ENCODE assay signal across 1 cellular context in genomic region chr12:108689314-108690190, GRCh38.
TF ChIP-seq lines count a peak whose summit lies in the region.

No MANE protein-coding gene starts in this region.

TF ChIP-seq in K562, 482 proteins besides CTCF, POLR2A, EP300 and RAD21 (continued from another document and continues in another):
- TF ChIP-seq ZNF318 (IDR thresholded peaks at IDR 0.05; ENCODE audit: borderline replicate concordance in 1 of 2, low read depth in 1 of 2) (no peak; a peak in 1 of 4 replicates), ZNF12 (CRISPR knock-in tag; IDR thresholded peaks at IDR 0.05) (no peak), DEAF1 (CRISPR knock-in tag; IDR thresholded peaks at IDR 0.05) (peak; percentile 39; the same call in 1 of the 2 replicates), TEAD1 (CRISPR knock-in tag; IDR thresholded peaks at IDR 0.05) (peak in 1 of 2 experiments; percentile 35; a peak in 2 of 4 replicates), PML (IDR thresholded peaks at IDR 0.05; ENCODE audit: low read length) (peak; percentile 83), SRSF9 (IDR thresholded peaks at IDR 0.05; ENCODE audit: borderline replicate concordance, low read depth, low read length) (no peak), MCM5 (IDR thresholded peaks at IDR 0.05; ENCODE audit: low read depth) (no peak), SUPT5H (IDR thresholded peaks at IDR 0.05) (no peak), XRCC4 (IDR thresholded peaks at IDR 0.05; ENCODE audit: extremely low read depth, insufficient read depth, insufficient read length) (no peak), PHB2 (IDR thresholded peaks at IDR 0.05; ENCODE audit: low read depth) (peak; percentile 36; the same call in 1 of the 2 replicates), ZBTB26 (CRISPR knock-in tag; IDR thresholded peaks at IDR 0.05) (no peak), ASH1L (IDR thresholded peaks at IDR 0.05; ENCODE audit: borderline replicate concordance, low read depth, partially characterized antibody) (no peak), NFIX (CRISPR knock-in tag; IDR thresholded peaks at IDR 0.05; ENCODE audit: low read depth) (no peak), RNF2 (IDR thresholded peaks at IDR 0.05) (no peak; the same call in none of the 2 replicates), ZBTB9 (CRISPR knock-in tag; IDR thresholded peaks at IDR 0.05) (0 out of 2 replicates have a peak, but pooled peaks have one; percentile 23), THAP7 (CRISPR knock-in tag; IDR thresholded peaks at IDR 0.05) (no peak), FOXJ2 (tag; IDR thresholded peaks at IDR 0.05) (0 out of 2 replicates have a peak, but pooled peaks have one; percentile 30), SPI1 (IDR thresholded peaks at IDR 0.05; ENCODE audit: borderline replicate concordance, low read depth, low read length) (0 out of 2 replicates have a peak, but pooled peaks have one; percentile 13), CHD2 (IDR thresholded peaks at IDR 0.05; ENCODE audit: low read depth, low read length) (no peak), CBX8 (IDR thresholded peaks at IDR 0.05; ENCODE audit: borderline replicate concordance, extremely low read depth, low read depth, low read length, poor library complexity, severe bottlenecking) (no peak), ZC3H8 (IDR thresholded peaks at IDR 0.05) (no peak), ZNF77 (CRISPR knock-in tag; IDR thresholded peaks at IDR 0.05) (no peak), CCAR2 (IDR thresholded peaks at IDR 0.05; ENCODE audit: low read depth, low read length) (no peak), ZNF512 (tag; IDR thresholded peaks at IDR 0.05) (no peak), ZNF239 (CRISPR knock-in tag; IDR thresholded peaks at IDR 0.05) (no peak), ZFP1 (CRISPR knock-in tag; IDR thresholded peaks at IDR 0.05) (no peak), GTF2B (IDR thresholded peaks at IDR 0.05; ENCODE audit: extremely low read depth, insufficient read length) (no peak), POLR2AphosphoS2 (IDR thresholded peaks at IDR 0.05; ENCODE audit: low read length) (no peak), REST (CRISPR knock-in tag; IDR thresholded peaks at IDR 0.05; ENCODE audit: low read depth) (no peak), NKRF (IDR thresholded peaks at IDR 0.05; ENCODE audit: borderline replicate concordance) (no peak), RCOR1 (IDR thresholded peaks at IDR 0.05; ENCODE audit: borderline replicate concordance in 1 of 2, low read depth in 2 of 2, low read length in 2 of 2) (peak; percentile 23 to 88; a peak in 3 of 4 replicates), ESRRA (IDR thresholded peaks at IDR 0.05; ENCODE audit: borderline replicate concordance, low read depth) (peak; percentile 25; the same call in 1 of the 2 replicates), BMI1 (IDR thresholded peaks at IDR 0.05; ENCODE audit: low read length) (no peak), BRF1 (IDR thresholded peaks at IDR 0.05; ENCODE audit: borderline replicate concordance, extremely low read depth, insufficient read length) (no peak), TAF7 (tag; IDR thresholded peaks at IDR 0.05) (no peak), PHTF2 (CRISPR knock-in tag; IDR thresholded peaks at IDR 0.05) (no peak), FOXA1 (IDR thresholded peaks at IDR 0.05; ENCODE audit: borderline replicate concordance) (no peak), TEAD2 (tag; IDR thresholded peaks at IDR 0.05) (0 out of 2 replicates have a peak, but pooled peaks have one; percentile 21), SREBF2 (CRISPR knock-in tag; IDR thresholded peaks at IDR 0.05) (no peak)
